In genomic region chr1:114289321-114289720, GRCh38 we compare ENCODE assay signal across 27 cellular contexts.
"Had no signal": no experiment of that assay in that cellular context is flagged by ENCODE, and none has a peak within 500 bp of the region (broad histone marks: within the 10 kb centered on the region; RNA-seq: fewer than 3 reads in every experiment).

No MANE protein-coding gene starts in this region.

- H3K4me1 Mint-ChIP-seq: activated CD4-positive, alpha-beta memory T cell treated with anti-CD3 and anti-CD28 coated beads, Interleukin-2, amount 10 ng/mL, durations not matched to agents 7 days and 5 days; activated CD4-positive, alpha-beta T cell treated with anti-CD3 and anti-CD28 coated beads, Interleukin-2, amount 10 ng/mL, durations not matched to agents 7 days and 5 days; activated T-helper 17 cell treated with anti-CD3 and anti-CD28 coated beads, Interleukin-2, amount 50 U/mL, for 72 hours had no signal

- H3K27me3 Mint-ChIP-seq: activated CD4-positive, alpha-beta memory T cell treated with anti-CD3 and anti-CD28 coated beads, Interleukin-2, amount 10 ng/mL, durations not matched to agents 7 days and 5 days; activated CD4-positive, alpha-beta T cell treated with anti-CD3 and anti-CD28 coated beads, Interleukin-2, amount 10 ng/mL, durations not matched to agents 7 days and 5 days; activated naive CD8-positive, alpha-beta T cell; activated T-cell treated with anti-CD3 and anti-CD28 coated beads, Interleukin-2, amount 50 U/mL, for 24 hours; activated T-helper 17 cell treated with anti-CD3 and anti-CD28 coated beads, Interleukin-2, amount 50 U/mL, for 72 hours had no signal

- FAIRE-seq: astrocyte, colon, endometrium, endothelial cell of umbilical vein, frontal cortex had no signal

- H3K27ac Mint-ChIP-seq: activated CD4-positive, alpha-beta memory T cell treated with anti-CD3 and anti-CD28 coated beads, Interleukin-2, amount 10 ng/mL, durations not matched to agents 7 days and 5 days; activated CD4-positive, alpha-beta T cell treated with anti-CD3 and anti-CD28 coated beads, Interleukin-2, amount 10 ng/mL, durations not matched to agents 7 days and 5 days; activated naive CD8-positive, alpha-beta T cell; activated T-cell treated with anti-CD3 and anti-CD28 coated beads, Interleukin-2, amount 50 U/mL, for 24 hours; activated T-helper 17 cell treated with anti-CD3 and anti-CD28 coated beads, Interleukin-2, amount 50 U/mL, for 72 hours; WTC11 had no signal

- H3K9me3 Mint-ChIP-seq: activated CD4-positive, alpha-beta memory T cell treated with anti-CD3 and anti-CD28 coated beads, Interleukin-2, amount 10 ng/mL, durations not matched to agents 7 days and 5 days; activated CD4-positive, alpha-beta T cell treated with anti-CD3 and anti-CD28 coated beads, Interleukin-2, amount 10 ng/mL, durations not matched to agents 7 days and 5 days; activated T-cell treated with anti-CD3 and anti-CD28 coated beads, Interleukin-2, amount 50 U/mL, for 24 hours; activated T-helper 17 cell treated with anti-CD3 and anti-CD28 coated beads, Interleukin-2, amount 50 U/mL, for 72 hours; WTC11 had no signal

- ATAC-seq: activated T-helper 17 cell treated with anti-CD3 and anti-CD28 coated beads, Interleukin-2, amount 50 U/mL, for 72 hours; WTC11 had no signal

- H3K27me3 ChIP-seq: brain microvascular endothelial cell had no signal

- H3K4me3 Mint-ChIP-seq: activated CD4-positive, alpha-beta memory T cell treated with anti-CD3 and anti-CD28 coated beads, Interleukin-2, amount 10 ng/mL, durations not matched to agents 7 days and 5 days; activated CD4-positive, alpha-beta T cell treated with anti-CD3 and anti-CD28 coated beads, Interleukin-2, amount 10 ng/mL, durations not matched to agents 7 days and 5 days; activated naive CD8-positive, alpha-beta T cell; activated T-cell treated with anti-CD3 and anti-CD28 coated beads, Interleukin-2, amount 50 U/mL, for 24 hours; activated T-helper 17 cell treated with anti-CD3 and anti-CD28 coated beads, Interleukin-2, amount 50 U/mL, for 72 hours; WTC11 had no signal

- H3K36me3 Mint-ChIP-seq: activated naive CD8-positive, alpha-beta T cell; WTC11 had no signal

- H3K36me3 ChIP-seq: brain microvascular endothelial cell had no signal

- H3K27ac ChIP-seq: brain microvascular endothelial cell, epithelial cell of prostate had no signal

- DNase-seq: activated CD4-positive, alpha-beta memory T cell treated with anti-CD3 and anti-CD28 coated beads, Interleukin-2, amount 10 ng/mL, durations not matched to agents 7 days and 5 days; activated CD4-positive, alpha-beta T cell treated with anti-CD3 and anti-CD28 coated beads for 1 hour; activated CD4-positive, alpha-beta T cell treated with anti-CD3 and anti-CD28 coated beads for 4 hours; activated CD4-positive, alpha-beta T cell treated with anti-CD3 and anti-CD28 coated beads, Interleukin-2, amount 10 ng/mL, durations not matched to agents 7 days and 5 days; activated CD4-positive, alpha-beta T cell treated with anti-CD3 and anti-CD28 coated beads, Interleukin-2, amount 50 U/mL, for 4 hours; activated CD8-positive, alpha-beta memory T cell treated with anti-CD3 and anti-CD28 coated beads, Interleukin-2, amount 50 U/mL, for 48 hours; activated effector memory CD4-positive, alpha-beta T cell treated with Interleukin-2 at 50 U/mL for 16 hours; activated gamma-delta T cell treated with Interleukin-2 at 50 U/mL for 16 hours; activated naive CD4-positive, alpha-beta T cell treated with anti-CD3 and anti-CD28 coated beads, Interleukin-2, amount 50 U/mL, for 16 hours; activated naive CD4-positive, alpha-beta T cell treated with Interleukin-2 at 50 U/mL for 16 hours; activated T-cell treated with anti-CD3 and anti-CD28 coated beads for 4 hours; activated T-cell treated with anti-CD3 and anti-CD28 coated beads, Interleukin-2, amount 50 U/mL, for 24 hours; amniotic stem cell; brain microvascular endothelial cell; cortex of kidney; effector CD8-positive, alpha-beta T cell; foreskin fibroblast; T-helper 2 cell had no signal
